In the genomic region with DNA sequence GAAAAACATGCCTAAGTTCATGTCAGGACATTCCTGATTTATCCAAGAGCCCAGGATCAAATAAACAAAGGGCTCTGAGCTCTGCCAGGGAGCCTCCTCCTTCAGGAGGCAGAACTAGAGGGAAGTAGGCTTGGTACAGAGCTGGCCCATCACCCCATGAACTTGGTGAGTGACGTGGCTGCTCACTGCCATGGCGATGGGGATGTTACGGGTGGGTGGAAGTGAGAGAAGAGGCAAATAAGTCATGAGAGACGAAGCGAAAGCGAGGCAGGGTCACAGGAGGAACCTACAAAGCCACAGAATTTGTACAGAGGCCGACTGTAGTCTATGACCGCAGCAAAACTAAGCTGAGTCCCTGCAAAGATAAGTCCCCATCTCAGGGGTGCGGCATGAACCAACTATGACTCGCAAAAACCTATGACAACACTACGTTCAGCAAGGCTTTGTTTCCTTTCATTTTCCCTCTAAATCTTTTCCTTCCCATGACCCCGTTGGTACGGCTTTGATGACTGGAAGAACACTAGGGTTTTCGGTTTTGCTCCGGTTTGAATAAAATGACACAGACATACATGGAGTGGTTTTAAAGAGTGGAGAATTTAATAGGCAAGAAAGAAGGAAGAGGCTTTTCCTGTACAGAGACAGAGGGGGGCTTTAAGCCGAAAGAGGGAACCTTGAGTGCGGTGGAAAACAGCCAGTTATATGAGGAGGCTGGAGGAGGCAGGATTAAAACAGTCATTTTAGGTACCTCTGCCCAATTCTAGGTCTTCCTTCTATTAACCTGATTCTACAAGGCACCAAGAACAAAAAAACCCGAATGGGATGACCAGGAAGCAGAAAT, we compare ENCODE assay signal across 8 cellular contexts.
A peak's percentile ranks its signal among the peaks of the same experiment; 100 is the strongest.
DNase-seq lines count a peak whose midpoint lies in the region; ATAC-seq and TF ChIP-seq lines count a peak whose summit lies in the region.

No MANE protein-coding gene starts in this region.

- peaks cover 2% of the 10 kb centered on the region for H3K27me3 Mint-ChIP-seq in activated CD4-positive, alpha-beta T cell treated with anti-CD3 and anti-CD28 coated beads, Interleukin-2, amount 10 ng/mL, durations not matched to agents 7 days and 5 days
- no peaks in the 10 kb centered on the region for H3K27me3 Mint-ChIP-seq in natural killer cell treated with Interleukin-12 subunit alpha and Interleukin-12 subunit beta and Interleukin-15 and Interleukin-18, amount 100 ng/mL, for 72 hours

- peak overlapping the region; percentile 89 for H3K27ac ChIP-seq in effector memory CD4-positive, alpha-beta T cell (ENCODE audit: insufficient read depth, low read length, poor library complexity, severe bottlenecking)
- H3K27ac ChIP-seq in substantia nigra (ENCODE audit: low read depth, low read length, poor library complexity, severe bottlenecking): peak overlapping the region; percentile 69

- H3K36me3 ChIP-seq in effector memory CD4-positive, alpha-beta T cell (ENCODE audit: control insufficient read depth, insufficient read depth, low read length): no peaks in the 10 kb centered on the region

- peak; percentile 60 for ATAC-seq in GM19397 (IDR thresholded peaks at IDR 0.05; ENCODE audit: unreplicated experiment)
- ATAC-seq in HG03565 (IDR thresholded peaks at IDR 0.05; ENCODE audit: unreplicated experiment): peak; percentile 63
- peak; percentile 92 to 95 for ATAC-seq in natural killer cell treated with Interleukin-12 subunit alpha and Interleukin-12 subunit beta and Interleukin-15 and Interleukin-18, amount 100 ng/mL, for 72 hours

- H3K9me3 Mint-ChIP-seq in activated CD4-positive, alpha-beta T cell treated with anti-CD3 and anti-CD28 coated beads, Interleukin-2, amount 10 ng/mL, durations not matched to agents 7 days and 5 days: no peaks in the 10 kb centered on the region
- H3K9me3 Mint-ChIP-seq in natural killer cell treated with Interleukin-12 subunit alpha and Interleukin-12 subunit beta and Interleukin-15 and Interleukin-18, amount 100 ng/mL, for 72 hours: no peaks in the 10 kb centered on the region

- H3K36me3 Mint-ChIP-seq in activated CD4-positive, alpha-beta T cell treated with anti-CD3 and anti-CD28 coated beads, Interleukin-2, amount 10 ng/mL, durations not matched to agents 7 days and 5 days (ENCODE audit: low read depth): peaks cover 19% of the 10 kb centered on the region
- peaks cover 6% of the 10 kb centered on the region for H3K36me3 Mint-ChIP-seq in natural killer cell treated with Interleukin-12 subunit alpha and Interleukin-12 subunit beta and Interleukin-15 and Interleukin-18, amount 100 ng/mL, for 72 hours

- H3K4me3 ChIP-seq in effector memory CD4-positive, alpha-beta T cell (ENCODE audit: insufficient read depth, low read depth, low read length, poor library complexity, severe bottlenecking): peak overlapping the region; percentile 40

- H3K4me3 Mint-ChIP-seq in activated CD4-positive, alpha-beta T cell treated with anti-CD3 and anti-CD28 coated beads, Interleukin-2, amount 10 ng/mL, durations not matched to agents 7 days and 5 days: peak overlapping the region; percentile 69
- H3K4me3 Mint-ChIP-seq in natural killer cell treated with Interleukin-12 subunit alpha and Interleukin-12 subunit beta and Interleukin-15 and Interleukin-18, amount 100 ng/mL, for 72 hours: peak overlapping the region; percentile 95

- H3K27me3 ChIP-seq in effector memory CD4-positive, alpha-beta T cell (replicated peaks; ENCODE audit: control insufficient read depth, insufficient read depth, low read length, poor library complexity, severe bottlenecking): no peaks in the 10 kb centered on the region

- H3K4me1 ChIP-seq in effector memory CD4-positive, alpha-beta T cell (ENCODE audit: control insufficient read depth, insufficient read depth, low read length, poor library complexity, severe bottlenecking): peaks cover 48% of the 10 kb centered on the region

- peaks cover 81% of the 10 kb centered on the region for H3K4me1 Mint-ChIP-seq in activated CD4-positive, alpha-beta T cell treated with anti-CD3 and anti-CD28 coated beads, Interleukin-2, amount 10 ng/mL, durations not matched to agents 7 days and 5 days
- H3K4me1 Mint-ChIP-seq in natural killer cell treated with Interleukin-12 subunit alpha and Interleukin-12 subunit beta and Interleukin-15 and Interleukin-18, amount 100 ng/mL, for 72 hours (ENCODE audit: low read depth in 2 of 2): peaks cover 61 to 79% of the 10 kb centered on the region in 2 donors

- no peaks in the 10 kb centered on the region for H3K9me3 ChIP-seq in effector memory CD4-positive, alpha-beta T cell (ENCODE audit: control insufficient read depth, low read length)

- POLR2A ChIA-PET in activated CD4-positive, alpha-beta T cell treated with anti-CD3 and anti-CD28 coated beads, Interleukin-2, amount 10 ng/mL, durations not matched to agents 7 days and 5 days (lab: Charles Lee): no interaction called here

- H3K27ac Mint-ChIP-seq in activated CD4-positive, alpha-beta T cell treated with anti-CD3 and anti-CD28 coated beads, Interleukin-2, amount 10 ng/mL, durations not matched to agents 7 days and 5 days: peak overlapping the region; percentile 95
- peak overlapping the region; percentile 99 for H3K27ac Mint-ChIP-seq in natural killer cell treated with Interleukin-12 subunit alpha and Interleukin-12 subunit beta and Interleukin-15 and Interleukin-18, amount 100 ng/mL, for 72 hours

- peak; percentile 71 for DNase-seq in AG09319 (ENCODE audit: extremely low read depth, low read depth)
- peak; percentile 92 for DNase-seq in activated CD4-positive, alpha-beta T cell treated with anti-CD3 and anti-CD28 coated beads, Interleukin-2, amount 10 ng/mL, durations not matched to agents 7 days and 5 days
- peak; percentile 70 to 76 (median 72) for DNase-seq in effector memory CD4-positive, alpha-beta T cell
- DNase-seq in natural killer cell treated with Interleukin-12 subunit alpha and Interleukin-12 subunit beta and Interleukin-15 and Interleukin-18, amount 100 ng/mL, for 72 hours (ENCODE audit: low spot score): peak; percentile 93
- peak in 27 of 49 donors; percentile 25 to 74 (median 51) for DNase-seq in substantia nigra (lab: John Stamatoyannopoulos, UW)
- no peak for DNase-seq in NCI-H526 treated with DMSO at 0.1 percent for 48 hours (lab: John Stamatoyannopoulos, UW)

- CTCF ChIA-PET in activated CD4-positive, alpha-beta T cell treated with anti-CD3 and anti-CD28 coated beads, Interleukin-2, amount 10 ng/mL, durations not matched to agents 7 days and 5 days (lab: Charles Lee): interaction anchor here (0.8 to 4.1 kb wide), 7 partner anchors 9 to 138 kb away, joined by 3 to 24 read pairs (median 4); no protein-coding TSS in a partner anchor

- TF ChIP-seq CTCF in AG09319 (IDR thresholded peaks at IDR 0.05; ENCODE audit: low read depth, low read length): no peak
